In the genomic region with DNA sequence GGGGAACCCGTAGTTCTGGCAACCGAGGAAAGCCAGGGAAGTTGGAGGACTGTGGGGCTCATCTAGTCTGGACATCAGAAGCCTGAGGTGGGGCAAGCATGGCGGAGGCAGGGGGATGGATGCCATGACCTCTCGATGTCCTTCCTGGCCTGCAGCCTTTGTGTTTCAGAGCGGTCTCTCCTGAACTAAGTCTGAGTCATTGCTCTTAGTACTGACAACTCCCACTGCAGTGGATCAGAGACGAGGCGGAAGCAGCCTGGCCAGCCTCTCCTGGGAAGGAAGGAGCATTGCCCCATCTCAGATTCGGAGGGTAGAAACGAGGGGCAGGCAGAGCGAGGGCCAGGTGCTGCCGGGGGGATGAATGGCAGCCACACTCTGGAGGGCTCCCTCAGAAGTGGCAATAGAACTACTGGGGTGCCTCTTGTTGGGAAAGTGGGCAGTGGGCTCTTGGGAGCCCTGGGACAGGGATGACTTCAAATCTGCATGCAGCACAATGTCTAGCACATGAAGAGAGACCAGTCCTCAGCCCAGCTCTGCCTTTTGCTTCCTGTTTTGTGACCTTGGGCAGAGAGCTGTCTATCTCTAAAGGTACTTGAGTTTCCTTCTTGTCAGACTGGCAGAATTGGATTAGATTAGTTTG, we compare ENCODE assay signal across 15 cellular contexts. TPM values are rescaled to one million over a fixed set of nuclear protein-coding genes. Genes with fewer than 3 reads are reported as not detected.
A peak's percentile ranks its signal among the peaks of the same experiment; 100 is the strongest.
DNase-seq lines count a peak whose midpoint lies in the region; ATAC-seq and TF ChIP-seq lines count a peak whose summit lies in the region.
"Had no signal": no experiment of that assay in that cellular context is flagged by ENCODE, and none has a peak within 500 bp of the region (broad histone marks: within the 10 kb centered on the region; RNA-seq: fewer than 3 reads in every experiment).

No MANE protein-coding gene starts in this region.

- H3K79me2 ChIP-seq in ACC112 (ENCODE audit: control insufficient read depth, insufficient read depth, low read length, unreplicated experiment) = no peaks in the 10 kb centered on the region
- no peaks in the 10 kb centered on the region for H3K79me2 ChIP-seq in HCT116 (ENCODE audit: insufficient read depth, low read length)

- TF ChIP-seq POLR2A in HCT116 (IDR thresholded peaks at IDR 0.05; ENCODE audit: borderline replicate concordance, extremely low read depth, insufficient read depth, insufficient read length) = no peak

- TF ChIP-seq CTCF in HCT116 (IDR thresholded peaks at IDR 0.05 in 2 of 3, conservative IDR thresholded peaks at IDR 0.05 in 1 of 3; ENCODE audit: borderline replicate concordance in 1 of 3, insufficient read depth in 1 of 3, low read depth in 2 of 3, low read length in 2 of 3) (no peak), epithelial cell of esophagus (IDR thresholded peaks at IDR 0.05; ENCODE audit: insufficient read depth, low read depth, low read length, missing control alignments) (no peak)

- DNase-seq in HCT116 (ENCODE audit: low read depth, low spot score) (no peak), RPMI7951 (ENCODE audit: low read depth) (peak; percentile 52), epithelial cell of esophagus (ENCODE audit: low read depth) (peak; percentile 49), Ammon's horn (ENCODE audit: low spot score) (no peak)
- DNase-seq in stimulated activated CD4-positive, alpha-beta T cell treated with anti-CD3 and anti-CD28 coated beads, Interleukin-4, amount 100 ng/mL, for 4 hours = no peak
- no peak for DNase-seq in central memory CD4-positive, alpha-beta T cell
- DNase-seq in activated CD8-positive, alpha-beta memory T cell treated with anti-CD3 and anti-CD28 coated beads for 24 hours = no peak
- DNase-seq: activated CD4-positive, alpha-beta T cell treated with anti-CD3 and anti-CD28 coated beads for 48 hours; activated gamma-delta T cell; left lung; MM.1S; upper lobe of right lung had no signal

- RAD21 ChIA-PET in HCT116 (lab: Charles Lee; ENCODE audit: low non-redundant PET in 1 of 2, low total read pairs in 2 of 2, uncharacterized antibody in 2 of 2, unreplicated experiment in 2 of 2) = no interaction called here

- TF ChIP-seq RAD21 in HCT116 (IDR thresholded peaks at IDR 0.05; ENCODE audit: low read depth) = no peak

- H3K27ac ChIP-seq in ACC112 (ENCODE audit: low read depth, low read length) (0 out of 2 replicates have a peak overlapping the region, but pooled peaks have one; percentile 0), HCT116 (ENCODE audit: low read depth, low read length) (no peak overlapping the region)
- H3K27ac ChIP-seq: left lung, upper lobe of right lung had no signal

- H4K20me1 ChIP-seq in HCT116 (ENCODE audit: insufficient read depth) = no peaks in the 10 kb centered on the region

- no peaks in the 10 kb centered on the region for H3K9me3 ChIP-seq in HCT116 (ENCODE audit: control insufficient read depth in 1 of 2, insufficient read depth in 1 of 2, low read depth in 1 of 2, low read length in 2 of 2)
- H3K9me3 ChIP-seq: left lung, upper lobe of right lung had no signal

- 0 out of 2 replicates have a peak, but pooled peaks have one; percentile 30 for ATAC-seq in HCT116
- ATAC-seq: left lung, upper lobe of right lung had no signal

- H3K4me2 ChIP-seq in HCT116 (ENCODE audit: low read length) = peak overlapping the region; percentile 13; the same call in 1 of the 2 replicates

- no peaks in the 10 kb centered on the region for H3K9me2 ChIP-seq in HCT116 (ENCODE audit: insufficient read depth)

- BruUV-seq in HCT116 (replicated peaks; lab: Mats Ljungman, UMichigan) = no TSS peak

- H3K4me1 ChIP-seq in ACC112 (ENCODE audit: control insufficient read depth, insufficient read depth, low read length, unreplicated experiment) = peaks cover 25% of the 10 kb centered on the region
- H3K4me1 ChIP-seq in HCT116 (ENCODE audit: control insufficient read depth in 1 of 2, insufficient read depth in 2 of 2, low read length in 2 of 2) = peaks cover 0 to 18% of the 10 kb centered on the region in 2 experiments; a peak in 3 of 4 replicates

- CTCF ChIA-PET in HCT116 (lab: Charles Lee) = no interaction called here

- H3K4me3 ChIP-seq in ACC112 (ENCODE audit: low read depth, low read length) (no peak overlapping the region), HCT116 (replicated peaks in 1 of 2; ENCODE audit: low read depth in 1 of 2, low read length in 2 of 2) (no peak overlapping the region), epithelial cell of esophagus (ENCODE audit: low read length) (no peak overlapping the region)
- H3K4me3 ChIP-seq: left lung, upper lobe of right lung had no signal

- intact Hi-C loops in HCT116 (cut with micrococcal nuclease) = no loop called here

- POLR2A ChIA-PET in HCT116 (lab: Charles Lee) = no interaction called here

- no peak overlapping the region for H3K9ac ChIP-seq in HCT116 (ENCODE audit: low read length)

- H3K27me3 ChIP-seq in ACC112 (ENCODE audit: insufficient read depth, low read length) = peaks cover 20% of the 10 kb centered on the region
- no peaks in the 10 kb centered on the region for H3K27me3 ChIP-seq in HCT116 (ENCODE audit: insufficient read depth, low read length)

- H3K36me3 ChIP-seq in ACC112 (ENCODE audit: insufficient read depth, low read length) (no peaks in the 10 kb centered on the region), HCT116 (ENCODE audit: control insufficient read depth in 1 of 2, insufficient read depth in 2 of 2, low read length in 2 of 2) (no peaks in the 10 kb centered on the region)
- H3K36me3 ChIP-seq: left lung, upper lobe of right lung had no signal

- H2AFZ ChIP-seq in ACC112 (ENCODE audit: low read length, unreplicated experiment) (peak overlapping the region; percentile 28), HCT116 (ENCODE audit: low read depth, low read length, poor library complexity, severe bottlenecking) (no peak overlapping the region)

TF ChIP-seq in HCT116, 20 proteins besides CTCF, POLR2A, EP300 and RAD21 (continues in another document):
- no peak for TF ChIP-seq CBX3 (IDR thresholded peaks at IDR 0.05; ENCODE audit: low read depth)
- no peak for TF ChIP-seq POLR2AphosphoS5 (IDR thresholded peaks at IDR 0.05; ENCODE audit: low read depth, low read length)
- no peak for TF ChIP-seq EZH2phosphoT487 (IDR thresholded peaks at IDR 0.05; ENCODE audit: borderline replicate concordance)
- TF ChIP-seq JUND (IDR thresholded peaks at IDR 0.05) = no peak
- no peak for TF ChIP-seq SIN3A (IDR thresholded peaks at IDR 0.05; ENCODE audit: low read depth)
- TF ChIP-seq YY1 (IDR thresholded peaks at IDR 0.05; ENCODE audit: extremely low read depth, insufficient replicate concordance, low read depth, low read length) = no peak
- TF ChIP-seq TCF7L2 (IDR thresholded peaks at IDR 0.05; ENCODE audit: borderline replicate concordance, extremely low read depth, insufficient read depth, insufficient read length) = no peak
- no peak for TF ChIP-seq ZBTB33 (IDR thresholded peaks at IDR 0.05; ENCODE audit: extremely low read depth, insufficient replicate concordance, low read length)
- no peak for TF ChIP-seq ATF3 (IDR thresholded peaks at IDR 0.05)
- TF ChIP-seq CEBPB (IDR thresholded peaks at IDR 0.05; ENCODE audit: low read depth) = no peak
- TF ChIP-seq ZNF274 (IDR thresholded peaks at IDR 0.05; ENCODE audit: low read depth, low read length) = no peak
- TF ChIP-seq, protein P1, sequence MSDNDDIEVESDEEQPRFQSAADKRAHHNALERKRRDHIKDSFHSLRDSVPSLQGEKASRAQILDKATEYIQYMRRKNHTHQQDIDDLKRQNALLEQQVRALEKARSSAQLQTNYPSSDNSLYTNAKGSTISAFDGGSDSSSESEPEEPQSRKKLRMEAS (IDR thresholded peaks at IDR 0.05) = no peak
- no peak for TF ChIP-seq ZFX (IDR thresholded peaks at IDR 0.05)
- TF ChIP-seq EZH2 (IDR thresholded peaks at IDR 0.05) = no peak
- no peak for TF ChIP-seq FOSL1 (IDR thresholded peaks at IDR 0.05; ENCODE audit: low read depth)
- no peak for TF ChIP-seq ELF1 (IDR thresholded peaks at IDR 0.05; ENCODE audit: borderline replicate concordance, low read depth)
- TF ChIP-seq SRF (IDR thresholded peaks at IDR 0.05; ENCODE audit: low read depth) = no peak

RNA-seq across cellular contexts. Expression of gene STAC2, which starts 3.6 kb away (rescaled TPM):
- total RNA-seq in HCT116 (2021; ENCODE audit: unreplicated experiment) = not detected
- 0.02 TPM in 1 of 2 replicates, not detected in the other for polyA plus RNA-seq in HCT116 (2012)
- total RNA-seq in RPMI7951 (2014; rRNA removed; shearing (Covaris generic)) = 0.10 and 0.12 TPM in 2 replicates
- total RNA-seq: SK-MEL-5 had no signal
- polyA plus RNA-seq: neural cell had no signal

RNA-seq across cellular contexts. Expression of gene RPL19, which starts 29.3 kb away (rescaled TPM):
- 2,276 TPM for total RNA-seq in HCT116 (2021; ENCODE audit: unreplicated experiment)
- 3,114 and 3,168 TPM in 2 replicates for polyA plus RNA-seq in HCT116 (2012)
- 2,028 and 2,044 TPM in 2 replicates for total RNA-seq in RPMI7951 (2014; rRNA removed; shearing (Covaris generic))

RNA-seq across cellular contexts. Expression of gene CACNB1, which starts 31.9 kb away (rescaled TPM):
- total RNA-seq in HCT116 (2021; ENCODE audit: unreplicated experiment) = 13.0 TPM
- polyA plus RNA-seq in HCT116 (2012) = 5.4 and 6.5 TPM in 2 replicates
- 1.9 and 3.4 TPM in 2 replicates for total RNA-seq in RPMI7951 (2014; rRNA removed; shearing (Covaris generic))

Comparison
In these comparisons a context has a peak if more than half of its experiments do, and no peak if none do; other contexts are left out.
1. DNase-seq: peak in RPMI7951 (single experiment) and epithelial cell of esophagus (single experiment); none in HCT116 (single experiment), Ammon's horn (single experiment), stimulated activated CD4-positive, alpha-beta T cell treated with anti-CD3 and anti-CD28 coated beads, Interleukin-4, amount 100 ng/mL, for 4 hours (0 of 2), central memory CD4-positive, alpha-beta T cell (single experiment) and activated CD8-positive, alpha-beta memory T cell treated with anti-CD3 and anti-CD28 coated beads for 24 hours (single experiment).